In the genomic region with DNA sequence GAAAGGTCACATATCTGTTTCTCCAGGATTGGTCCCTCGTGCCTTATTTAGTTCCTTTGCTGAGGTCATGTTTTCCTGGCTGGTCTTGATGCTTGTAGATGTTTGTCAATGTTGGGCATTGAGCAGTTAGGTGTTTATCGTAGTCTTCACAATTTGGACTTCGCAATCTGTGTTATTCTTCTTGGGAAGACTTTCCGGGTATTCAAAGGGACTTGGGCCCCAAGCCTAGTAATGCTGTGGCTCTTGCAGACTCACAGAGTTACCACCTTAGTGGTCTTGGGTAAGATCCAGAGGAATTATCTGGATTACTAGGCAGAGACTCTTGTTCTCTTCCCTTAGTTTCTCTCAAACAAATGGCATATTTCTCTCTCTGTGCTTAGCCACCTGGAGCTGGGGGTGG, we compare ENCODE assay signal across 40 cellular contexts.
"Had no signal": no experiment of that assay in that cellular context is flagged by ENCODE, and none has a peak within 500 bp of the region (broad histone marks: within the 10 kb centered on the region; RNA-seq: fewer than 3 reads in every experiment).

No MANE protein-coding gene starts in this region.

- H3K4me1 Mint-ChIP-seq: activated naive CD4-positive, alpha-beta T cell treated with anti-CD3 and anti-CD28 coated beads, Interleukin-2, amount 10 ng/mL, durations not matched to agents 7 days and 5 days; activated naive CD4-positive, alpha-beta T cell treated with anti-CD3 and anti-CD28 coated beads, Interleukin-2, amount 50 U/mL, for 24 hours; activated naive CD8-positive, alpha-beta T cell treated with anti-CD3 and anti-CD28 coated beads for 36 hours; activated naive CD8-positive, alpha-beta T cell treated with anti-CD3 and anti-CD28 coated beads, Interleukin-2, amount 10 ng/mL, durations not matched to agents 7 days and 5 days; activated naive CD8-positive, alpha-beta T cell treated with anti-CD3 and anti-CD28 coated beads, Interleukin-2, amount 50 U/mL, for 24 hours; activated T-helper 17 cell treated with anti-CD3 and anti-CD28 coated beads, Interleukin-2, amount 50 U/mL, for 72 hours; brain; central memory CD8-positive, alpha-beta T cell had no signal

- ATAC-seq: activated naive CD4-positive, alpha-beta T cell treated with anti-CD3 and anti-CD28 coated beads, Interleukin-2, amount 50 U/mL, for 72 hours; activated naive CD8-positive, alpha-beta T cell treated with anti-CD3 and anti-CD28 coated beads, Interleukin-2, amount 50 U/mL, for 24 hours; activated T-cell treated with anti-CD3 and anti-CD28 coated beads, Interleukin-2, amount 50 U/mL, for 4 hours; activated T-cell treated with anti-CD3 and anti-CD28 coated beads, Interleukin-2, amount 50 U/mL, for 72 hours; activated T-helper 17 cell treated with anti-CD3 and anti-CD28 coated beads, Interleukin-2, amount 50 U/mL, for 72 hours; body of pancreas had no signal

- DNase-seq: activated effector memory CD4-positive, alpha-beta T cell treated with anti-CD3 and anti-CD28 coated beads, Interleukin-2, amount 50 U/mL, for 16 hours; activated effector memory CD4-positive, alpha-beta T cell treated with Interleukin-2 at 50 U/mL for 16 hours; activated gamma-delta T cell; activated gamma-delta T cell treated with Interleukin-2 at 50 U/mL for 16 hours; activated naive CD4-positive, alpha-beta T cell; activated naive CD4-positive, alpha-beta T cell treated with anti-CD3 and anti-CD28 coated beads for 36 hours; activated naive CD4-positive, alpha-beta T cell treated with anti-CD3 and anti-CD28 coated beads, Interleukin-2, amount 10 ng/mL, durations not matched to agents 7 days and 5 days; activated naive CD4-positive, alpha-beta T cell treated with anti-CD3 and anti-CD28 coated beads, Interleukin-2, amount 50 U/mL, for 16 hours; activated naive CD4-positive, alpha-beta T cell treated with Interleukin-2 at 50 U/mL for 16 hours; activated naive CD8-positive, alpha-beta T cell treated with anti-CD3 and anti-CD28 coated beads for 36 hours; activated naive CD8-positive, alpha-beta T cell treated with anti-CD3 and anti-CD28 coated beads, Interleukin-2, amount 10 ng/mL, durations not matched to agents 7 days and 5 days; activated naive CD8-positive, alpha-beta T cell treated with anti-CD3 and anti-CD28 coated beads, Interleukin-2, amount 50 U/mL, for 24 hours; activated T-cell treated with anti-CD3 and anti-CD28 coated beads, Interleukin-2, amount 50 U/mL, for 1 hour; activated T-cell treated with anti-CD3 and anti-CD28 coated beads, Interleukin-2, amount 50 U/mL, for 24 hours; activated T-cell treated with anti-CD3 and anti-CD28 coated beads, Interleukin-2, amount 50 U/mL, for 4 hours; activated T-cell treated with anti-CD3 and anti-CD28 coated beads, Interleukin-2, amount 50 U/mL, for 48 hours; activated T-cell treated with anti-CD3 and anti-CD28 coated beads, Interleukin-2, amount 50 U/mL, for 72 hours; adrenal gland; amniotic stem cell; amygdala; anterior cingulate cortex; aorta; body of pancreas; brain microvascular endothelial cell; caudate nucleus; central memory CD4-positive, alpha-beta T cell; cerebellar nuclear complex had no signal

- H3K27ac ChIP-seq: adrenal gland, ascending aorta, body of pancreas, brain microvascular endothelial cell, breast epithelium, cardiac muscle cell had no signal

- H3K36me3 Mint-ChIP-seq: activated naive CD4-positive, alpha-beta T cell treated with anti-CD3 and anti-CD28 coated beads, Interleukin-2, amount 10 ng/mL, durations not matched to agents 7 days and 5 days; activated naive CD4-positive, alpha-beta T cell treated with anti-CD3 and anti-CD28 coated beads, Interleukin-2, amount 50 U/mL, for 72 hours; activated naive CD8-positive, alpha-beta T cell; activated naive CD8-positive, alpha-beta T cell treated with anti-CD3 and anti-CD28 coated beads for 36 hours; activated naive CD8-positive, alpha-beta T cell treated with anti-CD3 and anti-CD28 coated beads, Interleukin-2, amount 10 ng/mL, durations not matched to agents 7 days and 5 days; brain had no signal

- H3K27ac Mint-ChIP-seq: activated naive CD4-positive, alpha-beta T cell treated with anti-CD3 and anti-CD28 coated beads for 36 hours; activated naive CD4-positive, alpha-beta T cell treated with anti-CD3 and anti-CD28 coated beads, Interleukin-2, amount 10 ng/mL, durations not matched to agents 7 days and 5 days; activated naive CD4-positive, alpha-beta T cell treated with anti-CD3 and anti-CD28 coated beads, Interleukin-2, amount 50 U/mL, for 24 hours; activated naive CD4-positive, alpha-beta T cell treated with anti-CD3 and anti-CD28 coated beads, Interleukin-2, amount 50 U/mL, for 72 hours; activated naive CD8-positive, alpha-beta T cell; activated naive CD8-positive, alpha-beta T cell treated with anti-CD3 and anti-CD28 coated beads for 36 hours; activated naive CD8-positive, alpha-beta T cell treated with anti-CD3 and anti-CD28 coated beads, Interleukin-2, amount 10 ng/mL, durations not matched to agents 7 days and 5 days; activated naive CD8-positive, alpha-beta T cell treated with anti-CD3 and anti-CD28 coated beads, Interleukin-2, amount 50 U/mL, for 24 hours; activated T-cell treated with anti-CD3 and anti-CD28 coated beads, Interleukin-2, amount 50 U/mL, for 24 hours; activated T-cell treated with anti-CD3 and anti-CD28 coated beads, Interleukin-2, amount 50 U/mL, for 72 hours; activated T-helper 1 cell treated with anti-CD3 and anti-CD28 coated beads, Interleukin-12 subunit alpha, Interleukin-12 subunit beta, Interleukin-2, Interleukin-4 antibody, amounts not matched to agents 30 ng/mL and 10 ng/mL and 1 ng/mL, durations not matched to agents 14 hours and 24 hours and 36 hours; activated T-helper 17 cell treated with anti-CD3 and anti-CD28 coated beads, Interleukin-2, amount 50 U/mL, for 72 hours; activated T-helper 2 cell treated with anti-CD3 and anti-CD28 coated beads, Interferon-gamma antibody, Interleukin-2, Interleukin-4, amounts not matched to agents 10 μg/mL and 5 μg/mL and 100 μg/mL, durations not matched to agents 14 hours and 24 hours and 36 hours; brain had no signal

- FAIRE-seq: astrocyte, bronchial epithelial cell had no signal

- H3K4me3 ChIP-seq: adrenal gland, ascending aorta, body of pancreas, breast epithelium, cardiac muscle cell had no signal

- H3K4me3 Mint-ChIP-seq: activated naive CD4-positive, alpha-beta T cell treated with anti-CD3 and anti-CD28 coated beads for 36 hours; activated naive CD4-positive, alpha-beta T cell treated with anti-CD3 and anti-CD28 coated beads, Interleukin-2, amount 10 ng/mL, durations not matched to agents 7 days and 5 days; activated naive CD4-positive, alpha-beta T cell treated with anti-CD3 and anti-CD28 coated beads, Interleukin-2, amount 50 U/mL, for 24 hours; activated naive CD8-positive, alpha-beta T cell; activated naive CD8-positive, alpha-beta T cell treated with anti-CD3 and anti-CD28 coated beads for 36 hours; activated naive CD8-positive, alpha-beta T cell treated with anti-CD3 and anti-CD28 coated beads, Interleukin-2, amount 10 ng/mL, durations not matched to agents 7 days and 5 days; activated naive CD8-positive, alpha-beta T cell treated with anti-CD3 and anti-CD28 coated beads, Interleukin-2, amount 50 U/mL, for 24 hours; activated T-cell treated with anti-CD3 and anti-CD28 coated beads, Interleukin-2, amount 50 U/mL, for 24 hours; activated T-cell treated with anti-CD3 and anti-CD28 coated beads, Interleukin-2, amount 50 U/mL, for 4 hours; activated T-cell treated with anti-CD3 and anti-CD28 coated beads, Interleukin-2, amount 50 U/mL, for 72 hours; activated T-helper 1 cell treated with anti-CD3 and anti-CD28 coated beads, Interleukin-12 subunit alpha, Interleukin-12 subunit beta, Interleukin-2, Interleukin-4 antibody, amounts not matched to agents 30 ng/mL and 10 ng/mL and 1 ng/mL, durations not matched to agents 14 hours and 24 hours and 36 hours; activated T-helper 17 cell treated with anti-CD3 and anti-CD28 coated beads, Interleukin-2, amount 50 U/mL, for 72 hours; brain; central memory CD8-positive, alpha-beta T cell had no signal

- H3K4me1 ChIP-seq: adrenal gland, ascending aorta, body of pancreas, breast epithelium had no signal

- H3K9me3 ChIP-seq: adrenal gland, ascending aorta, body of pancreas, breast epithelium had no signal

- H3K9me3 Mint-ChIP-seq: activated naive CD4-positive, alpha-beta T cell treated with anti-CD3 and anti-CD28 coated beads for 36 hours; activated naive CD4-positive, alpha-beta T cell treated with anti-CD3 and anti-CD28 coated beads, Interleukin-2, amount 10 ng/mL, durations not matched to agents 7 days and 5 days; activated naive CD4-positive, alpha-beta T cell treated with anti-CD3 and anti-CD28 coated beads, Interleukin-2, amount 50 U/mL, for 72 hours; activated naive CD8-positive, alpha-beta T cell treated with anti-CD3 and anti-CD28 coated beads, Interleukin-2, amount 10 ng/mL, durations not matched to agents 7 days and 5 days; activated naive CD8-positive, alpha-beta T cell treated with anti-CD3 and anti-CD28 coated beads, Interleukin-2, amount 50 U/mL, for 24 hours; activated T-cell treated with anti-CD3 and anti-CD28 coated beads, Interleukin-2, amount 50 U/mL, for 24 hours; activated T-cell treated with anti-CD3 and anti-CD28 coated beads, Interleukin-2, amount 50 U/mL, for 4 hours; activated T-cell treated with anti-CD3 and anti-CD28 coated beads, Interleukin-2, amount 50 U/mL, for 72 hours; activated T-helper 1 cell treated with anti-CD3 and anti-CD28 coated beads, Interleukin-12 subunit alpha, Interleukin-12 subunit beta, Interleukin-2, Interleukin-4 antibody, amounts not matched to agents 30 ng/mL and 10 ng/mL and 1 ng/mL, durations not matched to agents 14 hours and 24 hours and 36 hours; activated T-helper 2 cell treated with anti-CD3 and anti-CD28 coated beads, Interferon-gamma antibody, Interleukin-2, Interleukin-4, amounts not matched to agents 10 μg/mL and 5 μg/mL and 100 μg/mL, durations not matched to agents 14 hours and 24 hours and 36 hours; central memory CD8-positive, alpha-beta T cell had no signal

- H3K27me3 ChIP-seq: adrenal gland, ascending aorta, body of pancreas, brain microvascular endothelial cell, breast epithelium, cardiac muscle cell had no signal
